ENCODE assay signal across 23 cellular contexts in genomic region chr1:7420706-7421105, GRCh38.
A peak's percentile ranks its signal among the peaks of the same experiment; 100 is the strongest.
DNase-seq lines count a peak whose midpoint lies in the region; ATAC-seq and TF ChIP-seq lines count a peak whose summit lies in the region.
"Had no signal": no experiment of that assay in that cellular context is flagged by ENCODE, and none has a peak within 500 bp of the region (broad histone marks: within the 10 kb centered on the region; RNA-seq: fewer than 3 reads in every experiment).

No MANE protein-coding gene starts in this region.

- ATAC-seq in RWPE2 (ENCODE audit: low read depth) (no peak), gastrocnemius medialis (no peak), HG03520 (IDR thresholded peaks at IDR 0.05; ENCODE audit: unreplicated experiment) (no peak), HG03108 (IDR thresholded peaks at IDR 0.05; ENCODE audit: unreplicated experiment) (no peak)
- ATAC-seq: activated naive CD8-positive, alpha-beta T cell treated with anti-CD3 and anti-CD28 coated beads, Interleukin-2, amount 50 U/mL, for 24 hours; HepG2; PC-3 had no signal

- 83% methylated on average over 3 of the region's 3 CpGs for WGBS in hepatocyte (ENCODE audit: low lambda C conversion rate, missing lambda C conversion rate)

- H3K79me2 ChIP-seq in hepatocyte: no peaks in the 10 kb centered on the region

- H3K4me3 ChIP-seq in H7 (ENCODE audit: insufficient read depth, low read depth, low read length): no peak overlapping the region
- H3K4me3 ChIP-seq in RWPE2 (ENCODE audit: severe bottlenecking): no peak overlapping the region
- no peak overlapping the region for H3K4me3 ChIP-seq in gastrocnemius medialis
- no peak overlapping the region for H3K4me3 ChIP-seq in hepatocyte
- H3K4me3 ChIP-seq: breast epithelium, lung, right atrium auricular region had no signal

- TF ChIP-seq CTCF in RWPE2 (IDR thresholded peaks at IDR 0.05; ENCODE audit: poor library complexity, severe bottlenecking) (no peak), gastrocnemius medialis (IDR thresholded peaks at IDR 0.05 in 4 of 5, conservative IDR thresholded peaks at IDR 0.05 in 1 of 5) (no peak), hepatocyte (IDR thresholded peaks at IDR 0.05; ENCODE audit: poor library complexity) (no peak)

- TF ChIP-seq POLR2A in gastrocnemius medialis (IDR thresholded peaks at IDR 0.05): no peak

- no peak overlapping the region for H2AFZ ChIP-seq in hepatocyte

- H3K27ac ChIP-seq in RWPE2 (ENCODE audit: poor library complexity, severe bottlenecking) (no peak overlapping the region), gastrocnemius medialis (no peak overlapping the region), hepatocyte (no peak overlapping the region)
- H3K27ac ChIP-seq: breast epithelium, HL-60, right atrium auricular region had no signal

- H3K9me3 ChIP-seq in RWPE2 (ENCODE audit: severe bottlenecking) (no peaks in the 10 kb centered on the region), gastrocnemius medialis (no peaks in the 10 kb centered on the region), hepatocyte (ENCODE audit: low read depth) (no peaks in the 10 kb centered on the region)
- H3K9me3 ChIP-seq: right atrium auricular region had no signal

- no peak overlapping the region for H3K4me2 ChIP-seq in hepatocyte

- intact Hi-C loops in gastrocnemius medialis (cut with DNase I; ENCODE audit: low total_unique reads): no loop called here

- H4K20me1 ChIP-seq in hepatocyte (ENCODE audit: insufficient read depth, poor library complexity, severe bottlenecking): no peaks in the 10 kb centered on the region

- H3K4me1 ChIP-seq in RWPE2 (ENCODE audit: insufficient read depth, poor library complexity, severe bottlenecking) (no peaks in the 10 kb centered on the region), gastrocnemius medialis (no peaks in the 10 kb centered on the region), hepatocyte (ENCODE audit: insufficient read depth) (no peaks in the 10 kb centered on the region)
- H3K4me1 ChIP-seq: breast epithelium, right atrium auricular region had no signal

- no peaks in the 10 kb centered on the region for H3K9me2 ChIP-seq in hepatocyte (replicated peaks; ENCODE audit: insufficient read depth)

- in situ Hi-C loops in gastrocnemius medialis (cut with MboI; ENCODE audit: low sequenced_read_pairs in 4 of 4): no loop called here

- no peaks in the 10 kb centered on the region for H3K27me3 ChIP-seq in H7 (ENCODE audit: control insufficient read depth, insufficient read depth, low read length)
- H3K27me3 ChIP-seq in RWPE2 (ENCODE audit: insufficient read depth, poor library complexity, severe bottlenecking): no peaks in the 10 kb centered on the region
- H3K27me3 ChIP-seq in gastrocnemius medialis: no peaks in the 10 kb centered on the region
- no peaks in the 10 kb centered on the region for H3K27me3 ChIP-seq in hepatocyte
- H3K27me3 ChIP-seq: breast epithelium, right atrium auricular region had no signal

- H3K36me3 ChIP-seq in H7 (replicated peaks; ENCODE audit: control insufficient read depth, insufficient read depth, low read length): no peaks in the 10 kb centered on the region
- no peaks in the 10 kb centered on the region for H3K36me3 ChIP-seq in RWPE2 (ENCODE audit: low read depth)
- no peaks in the 10 kb centered on the region for H3K36me3 ChIP-seq in gastrocnemius medialis
- H3K36me3 ChIP-seq in hepatocyte (replicated peaks; ENCODE audit: insufficient read depth, low read depth): no peaks in the 10 kb centered on the region
- H3K36me3 ChIP-seq: breast epithelium, right atrium auricular region had no signal

- DNase-seq in H7: peak; percentile 17
- peak; percentile 11 for DNase-seq in RWPE2 (ENCODE audit: low spot score)
- peak; percentile 46 for DNase-seq in islet precursor cell
- peak; percentile 0 to 1 for DNase-seq in gastrocnemius medialis
- no peak for DNase-seq in hepatocyte (ENCODE audit: low spot score)
- DNase-seq in amygdala (lab: John Stamatoyannopoulos, UW): no peak
- DNase-seq: activated CD4-positive, alpha-beta T cell treated with anti-CD3 and anti-CD28 coated beads for 48 hours; activated naive CD8-positive, alpha-beta T cell treated with anti-CD3 and anti-CD28 coated beads, Interleukin-2, amount 50 U/mL, for 24 hours; CD4-positive, CD25-positive, alpha-beta regulatory T cell; DMS 273 treated with DMSO at 0.1 percent for 48 hours; GOT3; hippocampal formation; NCI-H1092; NCI-H2029; occipital lobe; PC-3 had no signal

Comparison
In these comparisons a context has a peak if more than half of its experiments do, and no peak if none do; other contexts are left out.
1. DNase-seq: peak in H7 (single experiment), RWPE2 (single experiment), islet precursor cell (single experiment) and gastrocnemius medialis (2 of 2); none in hepatocyte (single experiment) and amygdala (0 of 56).